In the genomic region with DNA sequence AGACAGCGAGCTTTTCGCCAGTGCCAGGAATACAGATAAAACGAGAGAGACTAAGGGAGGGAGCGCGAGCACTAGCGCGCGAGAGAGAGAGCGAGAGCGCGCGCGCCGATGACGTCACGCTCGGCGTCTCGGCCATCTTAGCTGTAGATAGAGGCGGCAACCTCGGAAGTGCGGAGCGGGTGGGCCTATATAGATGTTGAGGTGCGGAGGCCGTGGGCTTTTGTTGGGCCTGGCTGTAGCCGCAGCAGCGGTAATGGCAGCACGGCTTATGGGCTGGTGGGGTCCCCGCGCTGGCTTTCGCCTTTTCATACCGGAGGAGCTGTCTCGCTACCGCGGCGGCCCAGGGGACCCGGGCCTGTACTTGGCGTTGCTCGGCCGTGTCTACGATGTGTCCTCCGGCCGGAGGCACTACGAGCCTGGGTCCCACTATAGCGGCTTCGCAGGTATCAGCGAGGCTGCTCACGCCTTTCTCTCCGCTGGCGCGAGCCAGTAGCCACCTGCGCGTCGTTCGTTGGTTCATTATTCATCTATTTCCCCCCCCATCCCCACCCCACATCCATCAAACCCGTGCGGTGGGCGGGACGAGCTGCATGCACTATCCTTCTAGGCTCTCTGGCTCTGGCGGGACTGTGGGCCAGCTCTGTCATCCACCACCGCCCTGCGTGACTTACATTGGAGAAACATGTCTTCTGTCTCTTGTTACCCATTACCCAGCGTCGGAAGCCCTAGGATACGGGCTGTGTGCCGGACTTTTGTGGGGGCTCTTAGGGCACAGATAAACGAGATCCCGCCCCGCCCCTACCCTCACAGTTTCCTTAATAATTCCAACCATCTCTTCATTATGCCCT, we compare ENCODE assay signal across 1 cellular context.
TF ChIP-seq lines count a peak whose summit lies in the region.

No MANE protein-coding gene starts in this region.

TF ChIP-seq in HepG2, 621 proteins besides CTCF, POLR2A, EP300 and RAD21 (continued from another document and continues in another):
- TF ChIP-seq, protein P1, sequence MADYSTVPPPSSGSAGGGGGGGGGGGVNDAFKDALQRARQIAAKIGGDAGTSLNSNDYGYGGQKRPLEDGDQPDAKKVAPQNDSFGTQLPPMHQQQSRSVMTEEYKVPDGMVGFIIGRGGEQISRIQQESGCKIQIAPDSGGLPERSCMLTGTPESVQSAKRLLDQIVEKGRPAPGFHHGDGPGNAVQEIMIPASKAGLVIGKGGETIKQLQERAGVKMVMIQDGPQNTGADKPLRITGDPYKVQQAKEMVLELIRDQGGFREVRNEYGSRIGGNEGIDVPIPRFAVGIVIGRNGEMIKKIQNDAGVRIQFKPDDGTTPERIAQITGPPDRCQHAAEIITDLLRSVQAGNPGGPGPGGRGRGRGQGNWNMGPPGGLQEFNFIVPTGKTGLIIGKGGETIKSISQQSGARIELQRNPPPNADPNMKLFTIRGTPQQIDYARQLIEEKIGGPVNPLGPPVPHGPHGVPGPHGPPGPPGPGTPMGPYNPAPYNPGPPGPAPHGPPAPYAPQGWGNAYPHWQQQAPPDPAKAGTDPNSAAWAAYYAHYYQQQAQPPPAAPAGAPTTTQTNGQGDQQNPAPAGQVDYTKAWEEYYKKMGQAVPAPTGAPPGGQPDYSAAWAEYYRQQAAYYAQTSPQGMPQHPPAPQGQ (CRISPR knock-in tag; IDR thresholded peaks at IDR 0.05; ENCODE audit: borderline replicate concordance), result no peak
- TF ChIP-seq PTBP1 (IDR thresholded peaks at IDR 0.05; ENCODE audit: low read depth, low read length, poor library complexity, severe bottlenecking) (no peak), SUZ12 (IDR thresholded peaks at IDR 0.05; ENCODE audit: low read depth, low read length) (no peak), RBM39 (IDR thresholded peaks at IDR 0.05; ENCODE audit: low read depth, low read length, poor library complexity, severe bottlenecking) (no peak), FOSL2 (CRISPR knock-in tag; IDR thresholded peaks at IDR 0.05) (peak; percentile 53), MED1 (CRISPR knock-in tag; IDR thresholded peaks at IDR 0.05) (no peak; the same call in 1 of the 2 replicates), NFKBIZ (CRISPR knock-in tag; IDR thresholded peaks at IDR 0.05) (no peak), NFKB2 (CRISPR knock-in tag; IDR thresholded peaks at IDR 0.05; ENCODE audit: borderline replicate concordance) (peak; percentile 49; the same call in 1 of the 2 replicates), FOXA1 (IDR thresholded peaks at IDR 0.05) (no peak), FOXA1 (CRISPR knock-in tag; IDR thresholded peaks at IDR 0.05) (no peak), TP53 (CRISPR knock-in tag; conservative IDR thresholded peaks at IDR 0.05) (no peak), SRY (CRISPR knock-in tag; IDR thresholded peaks at IDR 0.05) (peak; percentile 71; the same call in 1 of the 2 replicates), PRPF4 (IDR thresholded peaks at IDR 0.05; ENCODE audit: low read depth, low read length, poor library complexity, severe bottlenecking) (no peak), ZNF354B (CRISPR knock-in tag; IDR thresholded peaks at IDR 0.05) (no peak; the same call in 1 of the 2 replicates), ZNF496 (CRISPR knock-in tag; IDR thresholded peaks at IDR 0.05; ENCODE audit: insufficient replicate concordance) (no peak), ZNF746 (CRISPR knock-in tag; IDR thresholded peaks at IDR 0.05) (peak; percentile 45), ZNF615 (CRISPR knock-in tag; IDR thresholded peaks at IDR 0.05; ENCODE audit: borderline replicate concordance) (no peak), GLI4 (CRISPR knock-in tag; IDR thresholded peaks at IDR 0.05; ENCODE audit: borderline replicate concordance) (no peak), HDAC1 (CRISPR knock-in tag; IDR thresholded peaks at IDR 0.05) (no peak), ZSCAN29 (CRISPR knock-in tag; conservative IDR thresholded peaks at IDR 0.05) (no peak), SIN3A (IDR thresholded peaks at IDR 0.05; ENCODE audit: borderline replicate concordance, low read depth, low read length) (0 out of 2 replicates have a peak, but pooled peaks have one; percentile 21), ZFP37 (CRISPR knock-in tag; IDR thresholded peaks at IDR 0.05; ENCODE audit: borderline replicate concordance) (no peak; the same call in 1 of the 2 replicates), HOXA7 (CRISPR knock-in tag; IDR thresholded peaks at IDR 0.05) (no peak), ELF3 (CRISPR knock-in tag; IDR thresholded peaks at IDR 0.05) (peak; percentile 41; the same call in 1 of the 2 replicates), KAT8 (CRISPR knock-in tag; IDR thresholded peaks at IDR 0.05) (peak; percentile 76; the same call in 1 of the 2 replicates), RCOR2 (CRISPR knock-in tag; IDR thresholded peaks at IDR 0.05) (no peak), GPN1 (CRISPR knock-in tag; IDR thresholded peaks at IDR 0.05; ENCODE audit: borderline replicate concordance) (no peak), CBX1 (IDR thresholded peaks at IDR 0.05; ENCODE audit: low read depth) (no peak), MED13 (CRISPR knock-in tag; IDR thresholded peaks at IDR 0.05) (no peak; the same call in 1 of the 2 replicates), ASH2L (IDR thresholded peaks at IDR 0.05; ENCODE audit: insufficient read length, low read depth, low read length) (no peak), ARNT2 (CRISPR knock-in tag; IDR thresholded peaks at IDR 0.05; ENCODE audit: low read depth) (no peak; the same call in 1 of the 2 replicates), NFIC (IDR thresholded peaks at IDR 0.05; ENCODE audit: low read length) (no peak), ARNT (IDR thresholded peaks at IDR 0.05) (no peak), ATF1 (CRISPR knock-in tag; IDR thresholded peaks at IDR 0.05) (peak; percentile 92)
- TF ChIP-seq, protein P2, sequence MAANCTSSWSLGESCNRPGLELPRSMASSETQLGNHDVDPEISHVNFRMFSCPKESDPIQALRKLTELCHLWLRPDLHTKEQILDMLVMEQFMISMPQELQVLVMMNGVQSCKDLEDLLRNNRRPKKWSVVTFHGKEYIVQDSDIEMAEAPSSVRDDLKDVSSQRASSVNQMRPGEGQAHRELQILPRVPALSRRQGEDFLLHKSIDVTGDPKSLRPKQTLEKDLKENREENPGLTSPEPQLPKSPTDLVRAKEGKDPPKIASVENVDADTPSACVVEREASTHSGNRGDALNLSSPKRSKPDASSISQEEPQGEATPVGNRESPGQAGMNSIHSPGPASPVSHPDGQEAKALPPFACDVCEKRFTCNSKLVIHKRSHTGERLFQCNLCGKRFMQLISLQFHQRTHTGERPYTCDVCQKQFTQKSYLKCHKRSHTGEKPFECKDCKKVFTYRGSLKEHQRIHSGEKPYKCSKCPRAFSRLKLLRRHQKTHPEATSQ (CRISPR knock-in tag; IDR thresholded peaks at IDR 0.05; ENCODE audit: borderline replicate concordance), result no peak
- TF ChIP-seq, protein P3, sequence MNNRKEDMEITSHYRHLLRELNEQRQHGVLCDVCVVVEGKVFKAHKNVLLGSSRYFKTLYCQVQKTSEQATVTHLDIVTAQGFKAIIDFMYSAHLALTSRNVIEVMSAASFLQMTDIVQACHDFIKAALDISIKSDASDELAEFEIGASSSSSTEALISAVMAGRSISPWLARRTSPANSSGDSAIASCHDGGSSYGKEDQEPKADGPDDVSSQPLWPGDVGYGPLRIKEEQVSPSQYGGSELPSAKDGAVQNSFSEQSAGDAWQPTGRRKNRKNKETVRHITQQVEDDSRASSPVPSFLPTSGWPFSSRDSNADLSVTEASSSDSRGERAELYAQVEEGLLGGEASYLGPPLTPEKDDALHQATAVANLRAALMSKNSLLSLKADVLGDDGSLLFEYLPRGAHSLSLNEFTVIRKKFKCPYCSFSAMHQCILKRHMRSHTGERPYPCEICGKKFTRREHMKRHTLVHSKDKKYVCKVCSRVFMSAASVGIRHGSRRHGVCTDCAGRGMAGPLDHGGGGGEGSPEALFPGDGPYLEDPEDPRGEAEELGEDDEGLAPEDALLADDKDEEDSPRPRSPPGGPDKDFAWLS (CRISPR knock-in tag; IDR thresholded peaks at IDR 0.05; ENCODE audit: borderline replicate concordance), result no peak
- TF ChIP-seq, protein P4, sequence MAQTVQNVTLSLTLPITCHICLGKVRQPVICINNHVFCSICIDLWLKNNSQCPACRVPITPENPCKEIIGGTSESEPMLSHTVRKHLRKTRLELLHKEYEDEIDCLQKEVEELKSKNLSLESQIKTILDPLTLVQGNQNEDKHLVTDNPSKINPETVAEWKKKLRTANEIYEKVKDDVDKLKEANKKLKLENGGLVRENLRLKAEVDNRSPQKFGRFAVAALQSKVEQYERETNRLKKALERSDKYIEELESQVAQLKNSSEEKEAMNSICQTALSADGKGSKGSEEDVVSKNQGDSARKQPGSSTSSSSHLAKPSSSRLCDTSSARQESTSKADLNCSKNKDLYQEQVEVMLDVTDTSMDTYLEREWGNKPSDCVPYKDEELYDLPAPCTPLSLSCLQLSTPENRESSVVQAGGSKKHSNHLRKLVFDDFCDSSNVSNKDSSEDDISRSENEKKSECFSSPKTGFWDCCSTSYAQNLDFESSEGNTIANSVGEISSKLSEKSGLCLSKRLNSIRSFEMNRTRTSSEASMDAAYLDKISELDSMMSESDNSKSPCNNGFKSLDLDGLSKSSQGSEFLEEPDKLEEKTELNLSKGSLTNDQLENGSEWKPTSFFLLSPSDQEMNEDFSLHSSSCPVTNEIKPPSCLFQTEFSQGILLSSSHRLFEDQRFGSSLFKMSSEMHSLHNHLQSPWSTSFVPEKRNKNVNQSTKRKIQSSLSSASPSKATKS (CRISPR knock-in tag; IDR thresholded peaks at IDR 0.05), result no peak
- TF ChIP-seq, protein P5, sequence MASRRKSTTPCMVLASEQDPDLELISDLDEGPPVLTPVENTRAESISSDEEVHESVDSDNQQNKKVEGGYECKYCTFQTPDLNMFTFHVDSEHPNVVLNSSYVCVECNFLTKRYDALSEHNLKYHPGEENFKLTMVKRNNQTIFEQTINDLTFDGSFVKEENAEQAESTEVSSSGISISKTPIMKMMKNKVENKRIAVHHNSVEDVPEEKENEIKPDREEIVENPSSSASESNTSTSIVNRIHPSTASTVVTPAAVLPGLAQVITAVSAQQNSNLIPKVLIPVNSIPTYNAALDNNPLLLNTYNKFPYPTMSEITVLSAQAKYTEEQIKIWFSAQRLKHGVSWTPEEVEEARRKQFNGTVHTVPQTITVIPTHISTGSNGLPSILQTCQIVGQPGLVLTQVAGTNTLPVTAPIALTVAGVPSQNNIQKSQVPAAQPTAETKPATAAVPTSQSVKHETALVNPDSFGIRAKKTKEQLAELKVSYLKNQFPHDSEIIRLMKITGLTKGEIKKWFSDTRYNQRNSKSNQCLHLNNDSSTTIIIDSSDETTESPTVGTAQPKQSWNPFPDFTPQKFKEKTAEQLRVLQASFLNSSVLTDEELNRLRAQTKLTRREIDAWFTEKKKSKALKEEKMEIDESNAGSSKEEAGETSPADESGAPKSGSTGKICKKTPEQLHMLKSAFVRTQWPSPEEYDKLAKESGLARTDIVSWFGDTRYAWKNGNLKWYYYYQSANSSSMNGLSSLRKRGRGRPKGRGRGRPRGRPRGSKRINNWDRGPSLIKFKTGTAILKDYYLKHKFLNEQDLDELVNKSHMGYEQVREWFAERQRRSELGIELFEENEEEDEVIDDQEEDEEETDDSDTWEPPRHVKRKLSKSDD (CRISPR knock-in tag; IDR thresholded peaks at IDR 0.05; ENCODE audit: low read depth), result peak; percentile 63
- TF ChIP-seq, protein P6, sequence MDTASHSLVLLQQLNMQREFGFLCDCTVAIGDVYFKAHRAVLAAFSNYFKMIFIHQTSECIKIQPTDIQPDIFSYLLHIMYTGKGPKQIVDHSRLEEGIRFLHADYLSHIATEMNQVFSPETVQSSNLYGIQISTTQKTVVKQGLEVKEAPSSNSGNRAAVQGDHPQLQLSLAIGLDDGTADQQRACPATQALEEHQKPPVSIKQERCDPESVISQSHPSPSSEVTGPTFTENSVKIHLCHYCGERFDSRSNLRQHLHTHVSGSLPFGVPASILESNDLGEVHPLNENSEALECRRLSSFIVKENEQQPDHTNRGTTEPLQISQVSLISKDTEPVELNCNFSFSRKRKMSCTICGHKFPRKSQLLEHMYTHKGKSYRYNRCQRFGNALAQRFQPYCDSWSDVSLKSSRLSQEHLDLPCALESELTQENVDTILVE (CRISPR knock-in tag; IDR thresholded peaks at IDR 0.05), result no peak
- TF ChIP-seq, protein P7, sequence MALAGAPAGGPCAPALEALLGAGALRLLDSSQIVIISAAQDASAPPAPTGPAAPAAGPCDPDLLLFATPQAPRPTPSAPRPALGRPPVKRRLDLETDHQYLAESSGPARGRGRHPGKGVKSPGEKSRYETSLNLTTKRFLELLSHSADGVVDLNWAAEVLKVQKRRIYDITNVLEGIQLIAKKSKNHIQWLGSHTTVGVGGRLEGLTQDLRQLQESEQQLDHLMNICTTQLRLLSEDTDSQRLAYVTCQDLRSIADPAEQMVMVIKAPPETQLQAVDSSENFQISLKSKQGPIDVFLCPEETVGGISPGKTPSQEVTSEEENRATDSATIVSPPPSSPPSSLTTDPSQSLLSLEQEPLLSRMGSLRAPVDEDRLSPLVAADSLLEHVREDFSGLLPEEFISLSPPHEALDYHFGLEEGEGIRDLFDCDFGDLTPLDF (CRISPR knock-in tag; IDR thresholded peaks at IDR 0.05), result no peak; the same call in 1 of the 2 replicates
- TF ChIP-seq, protein P8, sequence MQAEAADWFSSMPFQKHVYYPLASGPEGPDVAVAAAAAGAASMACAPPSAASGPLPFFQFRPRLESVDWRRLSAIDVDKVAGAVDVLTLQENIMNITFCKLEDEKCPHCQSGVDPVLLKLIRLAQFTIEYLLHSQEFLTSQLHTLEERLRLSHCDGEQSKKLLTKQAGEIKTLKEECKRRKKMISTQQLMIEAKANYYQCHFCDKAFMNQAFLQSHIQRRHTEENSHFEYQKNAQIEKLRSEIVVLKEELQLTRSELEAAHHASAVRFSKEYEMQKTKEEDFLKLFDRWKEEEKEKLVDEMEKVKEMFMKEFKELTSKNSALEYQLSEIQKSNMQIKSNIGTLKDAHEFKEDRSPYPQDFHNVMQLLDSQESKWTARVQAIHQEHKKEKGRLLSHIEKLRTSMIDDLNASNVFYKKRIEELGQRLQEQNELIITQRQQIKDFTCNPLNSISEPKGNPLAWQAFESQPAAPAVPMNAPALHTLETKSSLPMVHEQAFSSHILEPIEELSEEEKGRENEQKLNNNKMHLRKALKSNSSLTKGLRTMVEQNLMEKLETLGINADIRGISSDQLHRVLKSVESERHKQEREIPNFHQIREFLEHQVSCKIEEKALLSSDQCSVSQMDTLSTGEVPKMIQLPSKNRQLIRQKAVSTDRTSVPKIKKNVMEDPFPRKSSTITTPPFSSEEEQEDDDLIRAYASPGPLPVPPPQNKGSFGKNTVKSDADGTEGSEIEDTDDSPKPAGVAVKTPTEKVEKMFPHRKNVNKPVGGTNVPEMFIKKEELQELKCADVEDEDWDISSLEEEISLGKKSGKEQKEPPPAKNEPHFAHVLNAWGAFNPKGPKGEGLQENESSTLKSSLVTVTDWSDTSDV (CRISPR knock-in tag; IDR thresholded peaks at IDR 0.05), result peak; percentile 87; the same call in 1 of the 2 replicates
- TF ChIP-seq, protein P9, sequence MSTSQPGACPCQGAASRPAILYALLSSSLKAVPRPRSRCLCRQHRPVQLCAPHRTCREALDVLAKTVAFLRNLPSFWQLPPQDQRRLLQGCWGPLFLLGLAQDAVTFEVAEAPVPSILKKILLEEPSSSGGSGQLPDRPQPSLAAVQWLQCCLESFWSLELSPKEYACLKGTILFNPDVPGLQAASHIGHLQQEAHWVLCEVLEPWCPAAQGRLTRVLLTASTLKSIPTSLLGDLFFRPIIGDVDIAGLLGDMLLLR (CRISPR knock-in tag; IDR thresholded peaks at IDR 0.05), result no peak; the same call in 1 of the 2 replicates
- TF ChIP-seq, protein P10, sequence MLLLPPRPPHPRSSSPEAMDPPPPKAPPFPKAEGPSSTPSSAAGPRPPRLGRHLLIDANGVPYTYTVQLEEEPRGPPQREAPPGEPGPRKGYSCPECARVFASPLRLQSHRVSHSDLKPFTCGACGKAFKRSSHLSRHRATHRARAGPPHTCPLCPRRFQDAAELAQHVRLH (CRISPR knock-in tag; IDR thresholded peaks at IDR 0.05; ENCODE audit: borderline replicate concordance, low read depth), result no peak
- TF ChIP-seq, protein P11, sequence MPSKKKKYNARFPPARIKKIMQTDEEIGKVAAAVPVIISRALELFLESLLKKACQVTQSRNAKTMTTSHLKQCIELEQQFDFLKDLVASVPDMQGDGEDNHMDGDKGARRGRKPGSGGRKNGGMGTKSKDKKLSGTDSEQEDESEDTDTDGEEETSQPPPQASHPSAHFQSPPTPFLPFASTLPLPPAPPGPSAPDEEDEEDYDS (CRISPR knock-in tag; IDR thresholded peaks at IDR 0.05), result peak; percentile 69
